ENCODE assay signal across 14 cellular contexts in the genomic region with DNA sequence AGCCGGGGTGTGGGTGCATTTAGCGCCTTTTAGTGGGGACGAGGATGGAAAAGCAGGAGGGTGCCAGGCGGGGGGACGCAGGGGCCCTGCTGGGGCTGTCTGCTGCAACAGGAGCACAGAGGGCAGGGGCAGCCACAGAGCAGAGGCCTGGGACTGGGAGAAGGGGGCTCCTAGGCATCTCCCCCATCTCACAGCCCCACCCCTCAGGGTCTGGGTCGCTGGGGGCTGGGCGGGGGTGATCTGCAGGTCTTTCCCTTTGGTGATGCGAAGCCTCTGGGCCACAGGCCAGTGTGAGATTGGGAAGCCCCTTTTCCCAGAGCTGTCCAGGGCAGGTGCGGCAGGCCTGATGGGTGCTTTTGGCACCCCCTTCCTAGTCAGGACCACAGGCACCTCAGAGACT. TPM values are rescaled to one million over a fixed set of nuclear protein-coding genes. Genes with fewer than 3 reads are reported as not detected.
DNase-seq lines count a peak whose midpoint lies in the region; ATAC-seq and TF ChIP-seq lines count a peak whose summit lies in the region.
"Had no signal": no experiment of that assay in that cellular context is flagged by ENCODE, and none has a peak within 500 bp of the region (broad histone marks: within the 10 kb centered on the region; RNA-seq: fewer than 3 reads in every experiment).

No MANE protein-coding gene starts in this region.

- H3K4me3 Mint-ChIP-seq in glutamatergic neuron (ENCODE audit: unreplicated experiment) (no peak overlapping the region), progenitor cell of endocrine pancreas (ENCODE audit: low read depth) (no peak overlapping the region)
- H3K4me3 Mint-ChIP-seq: CD8-positive, alpha-beta memory T cell had no signal

- H3K27me3 Mint-ChIP-seq in glutamatergic neuron (ENCODE audit: unreplicated experiment) (peaks cover 2% of the 10 kb centered on the region), progenitor cell of endocrine pancreas (no peaks in the 10 kb centered on the region)
- H3K27me3 Mint-ChIP-seq: CD8-positive, alpha-beta memory T cell had no signal

- H3K9me3 ChIP-seq in BLaER1 (no peaks in the 10 kb centered on the region), NT2/D1 (ENCODE audit: insufficient read depth, low read length) (no peaks in the 10 kb centered on the region), right lobe of liver (no peaks in the 10 kb centered on the region)
- H3K9me3 ChIP-seq: Caco-2 had no signal

- H3K4me2 ChIP-seq in BLaER1, result no peak overlapping the region

- peaks cover 4% of the 10 kb centered on the region for H3K9me3 Mint-ChIP-seq in glutamatergic neuron (ENCODE audit: unreplicated experiment)
- no peaks in the 10 kb centered on the region for H3K9me3 Mint-ChIP-seq in progenitor cell of endocrine pancreas (ENCODE audit: low read depth)
- H3K9me3 Mint-ChIP-seq: CD8-positive, alpha-beta memory T cell had no signal

- TF ChIP-seq POLR2A in right lobe of liver (IDR thresholded peaks at IDR 0.05), result no peak

- H3K27me3 ChIP-seq in BLaER1 (no peaks in the 10 kb centered on the region), NT2/D1 (ENCODE audit: insufficient read depth, insufficient read length) (no peaks in the 10 kb centered on the region), foreskin keratinocyte (no peaks in the 10 kb centered on the region), right lobe of liver (no peaks in the 10 kb centered on the region)

- H3K36me3 ChIP-seq in BLaER1 (peaks cover 42% of the 10 kb centered on the region), NT2/D1 (ENCODE audit: insufficient read depth, insufficient read length, low read length) (peaks cover 22% of the 10 kb centered on the region), right lobe of liver (no peaks in the 10 kb centered on the region)

- H4K20me1 ChIP-seq in BLaER1, result no peaks in the 10 kb centered on the region

- intact Hi-C loops in right lobe of liver (cut with DNase I), result loop anchor here (5.0 to 10.0 kb wide), 3 partner anchors 138 to 145 kb away; partner anchors contain the start of gene AK1 (in 1 of the 2)

- WGBS in right lobe of liver (ENCODE audit: insufficient coverage, low coverage, low lambda C conversion rate, missing lambda C conversion rate), result no CpG with 5 or more reads among the region's 9 CpGs

- DNase-seq in NT2/D1 (ENCODE audit: low read depth, low spot score) (no peak), glutamatergic neuron (peak; percentile 11), progenitor cell of endocrine pancreas (ENCODE audit: low spot score, unreplicated experiment) (no peak), foreskin keratinocyte (no peak), right lobe of liver (no peak), Ammon's horn (ENCODE audit: low spot score) (no peak)
- DNase-seq: Caco-2; CD8-positive, alpha-beta memory T cell; DND-41; GDM1; IMR-90 had no signal

- H3K27ac ChIP-seq in BLaER1 (0 out of 2 replicates have a peak overlapping the region, but pooled peaks have one; percentile 30), foreskin keratinocyte (no peak overlapping the region), right lobe of liver (no peak overlapping the region)

- H3K36me3 Mint-ChIP-seq in glutamatergic neuron (ENCODE audit: unreplicated experiment) (no peaks in the 10 kb centered on the region), progenitor cell of endocrine pancreas (ENCODE audit: insufficient read depth) (no peaks in the 10 kb centered on the region)

- H3K4me1 Mint-ChIP-seq in glutamatergic neuron (ENCODE audit: low read depth, unreplicated experiment), result peaks cover 2% of the 10 kb centered on the region
- H3K4me1 Mint-ChIP-seq in progenitor cell of endocrine pancreas (ENCODE audit: low read depth), result no peaks in the 10 kb centered on the region

- H3K9ac ChIP-seq in BLaER1 (no peak overlapping the region; the same call in 1 of the 2 replicates), NT2/D1 (ENCODE audit: insufficient read length, low read depth) (peak overlapping the region; percentile 10)

- peaks cover 29% of the 10 kb centered on the region for H3K4me1 ChIP-seq in BLaER1
- peaks cover 10% of the 10 kb centered on the region for H3K4me1 ChIP-seq in NT2/D1 (ENCODE audit: insufficient read depth, insufficient read length)
- no peaks in the 10 kb centered on the region for H3K4me1 ChIP-seq in foreskin keratinocyte
- peaks cover 0 to 6% (median 3%) of the 10 kb centered on the region in 4 donors for H3K4me1 ChIP-seq in right lobe of liver
- H3K4me1 ChIP-seq: Caco-2 had no signal

- ATAC-seq in foreskin keratinocyte (no peak), right lobe of liver (no peak)

- H3K4me3 ChIP-seq in BLaER1, result no peak overlapping the region
- H3K4me3 ChIP-seq in NT2/D1 (ENCODE audit: insufficient read length, low read depth), result no peak overlapping the region
- no peak overlapping the region for H3K4me3 ChIP-seq in right lobe of liver

- no peak overlapping the region for H3K27ac Mint-ChIP-seq in glutamatergic neuron (ENCODE audit: unreplicated experiment)
- H3K27ac Mint-ChIP-seq in progenitor cell of endocrine pancreas, result peak overlapping the region; percentile 70

- no peak for TF ChIP-seq CTCF in glutamatergic neuron (IDR thresholded peaks at IDR 0.05; ENCODE audit: partially characterized antibody, unreplicated experiment)
- TF ChIP-seq CTCF in progenitor cell of endocrine pancreas (IDR thresholded peaks at IDR 0.05; ENCODE audit: unreplicated experiment), result no peak
- TF ChIP-seq CTCF in foreskin keratinocyte (conservative IDR thresholded peaks at IDR 0.05), result no peak
- no peak for TF ChIP-seq CTCF in right lobe of liver (IDR thresholded peaks at IDR 0.05)

RNA-seq across cellular contexts. Expression of gene TOR2A, which starts 4.8 kb away (rescaled TPM):
- 27.5 TPM for total RNA-seq in glutamatergic neuron (ENCODE audit: unreplicated experiment)
- 21.8 and 24.2 TPM in 2 replicates for total RNA-seq in progenitor cell of endocrine pancreas
- 9.2 and 10.8 TPM in 2 replicates for total RNA-seq in foreskin keratinocyte
- 16.7 and 18.5 TPM in 2 replicates for polyA plus RNA-seq in foreskin keratinocyte
- 10 to 100 TPM in 2 of 6 experiments, 1 to 10 TPM in 4; 6.1 to 15.3 (median 7.7) TPM for total RNA-seq in right lobe of liver

RNA-seq across cellular contexts. Expression of gene TTC16, which starts 14.4 kb away (rescaled TPM):
- total RNA-seq in glutamatergic neuron (ENCODE audit: unreplicated experiment) (not detected), progenitor cell of endocrine pancreas (0.07 TPM in 1 of 2 replicates, not detected in the other), foreskin keratinocyte (not detected in 2 replicates), right lobe of liver (under 1 TPM in 2 of 6 experiments, not detected in 4; 0.05 to 0.12 TPM)
- polyA plus RNA-seq in foreskin keratinocyte, result not detected in 2 replicates
- total RNA-seq: Caco-2, H7, IMR-90 had no signal

RNA-seq across cellular contexts. Expression of gene PTRH1, which starts 14.8 kb away (rescaled TPM):
- total RNA-seq in glutamatergic neuron (ENCODE audit: unreplicated experiment), result 10.1 TPM
- 11.3 and 11.9 TPM in 2 replicates for total RNA-seq in progenitor cell of endocrine pancreas
- total RNA-seq in foreskin keratinocyte, result 28.9 and 33.4 TPM in 2 replicates
- 39.8 and 51.1 TPM in 2 replicates for polyA plus RNA-seq in foreskin keratinocyte
- 10 to 100 TPM in 2 of 6 experiments, 1 to 10 TPM in 4; 4.8 to 21.2 (median 6.8) TPM for total RNA-seq in right lobe of liver

RNA-seq across cellular contexts. Expression of gene CFAP157, which starts 23.5 kb away (rescaled TPM):
- 0.61 TPM for total RNA-seq in glutamatergic neuron (ENCODE audit: unreplicated experiment)
- 1.2 and 1.3 TPM in 2 replicates for total RNA-seq in progenitor cell of endocrine pancreas
- not detected in 2 replicates for total RNA-seq in foreskin keratinocyte
- polyA plus RNA-seq in foreskin keratinocyte, result 0.02 TPM in 1 of 2 replicates, not detected in the other
- under 1 TPM in 1 of 6 experiments, not detected in 5; 0.10 TPM for total RNA-seq in right lobe of liver
- total RNA-seq: Caco-2; CD8-positive, alpha-beta memory T cell; H7; IMR-90 had no signal
- polyA plus RNA-seq: BJ, IMR-90 had no signal

RNA-seq across cellular contexts. Expression of gene SH2D3C, which starts 48.2 kb away (rescaled TPM):
- 71.7 TPM for total RNA-seq in glutamatergic neuron (ENCODE audit: unreplicated experiment)
- 2.0 and 2.6 TPM in 2 replicates for total RNA-seq in progenitor cell of endocrine pancreas
- 0.17 and 0.28 TPM in 2 replicates for total RNA-seq in foreskin keratinocyte
- polyA plus RNA-seq in foreskin keratinocyte, result 0.16 and 0.28 TPM in 2 replicates
- 1 to 10 TPM; 1.7 to 5.6 (median 2.7) TPM for total RNA-seq in right lobe of liver
